In the genomic region with DNA sequence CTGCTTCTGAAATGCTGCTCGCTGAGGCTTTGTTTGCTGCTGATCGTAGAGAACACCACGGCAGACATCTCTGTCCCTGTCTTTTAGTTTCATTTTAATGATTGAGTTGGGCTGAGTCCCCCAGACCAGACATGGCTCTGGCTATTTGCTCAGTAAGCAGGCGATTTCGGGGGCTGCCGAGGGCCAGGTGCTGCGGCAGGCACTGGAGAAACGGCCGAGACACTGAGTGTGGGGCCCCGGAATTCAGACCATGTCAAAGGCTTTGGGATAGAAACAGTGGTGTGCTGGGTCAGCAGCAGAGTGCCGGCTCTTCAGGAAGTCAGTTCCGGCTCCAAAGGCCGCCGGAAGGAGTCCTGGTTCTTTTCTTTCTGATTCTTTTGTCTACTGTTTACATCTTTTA, we compare ENCODE assay signal across 9 cellular contexts. TPM values are rescaled to one million over a fixed set of nuclear protein-coding genes. Genes with fewer than 3 reads are reported as not detected.
DNase-seq lines count a peak whose midpoint lies in the region; ATAC-seq and TF ChIP-seq lines count a peak whose summit lies in the region.
"Had no signal": no experiment of that assay in that cellular context is flagged by ENCODE, and none has a peak within 500 bp of the region (broad histone marks: within the 10 kb centered on the region; RNA-seq: fewer than 3 reads in every experiment).

No MANE protein-coding gene starts in this region.

- no peaks in the 10 kb centered on the region for H3K27me3 Mint-ChIP-seq in CD4-positive, alpha-beta T cell
- no peaks in the 10 kb centered on the region for H3K27me3 Mint-ChIP-seq in naive thymus-derived CD8-positive, alpha-beta T cell

- no peak for DNase-seq in CD4-positive, alpha-beta T cell
- DNase-seq in naive thymus-derived CD8-positive, alpha-beta T cell, result peak in 2 of 10 donors; percentile 23 to 26
- DNase-seq in SKM-1 treated with dmso at 0.1 percent for 144 hours (lab: John Stamatoyannopoulos, UW; ENCODE audit: unreplicated experiment) (no peak), NCI-H526 (lab: John Stamatoyannopoulos, UW) (no peak), HCEC 1CT (no peak)
- DNase-seq: NCI-H1092 had no signal

- intact Hi-C loops in CD4-positive, alpha-beta T cell (cut with DNase I, micrococcal nuclease), result no loop called here

- no peaks in the 10 kb centered on the region for H3K9me3 ChIP-seq in CD4-positive, alpha-beta T cell (ENCODE audit: control insufficient read depth, low read length)

- H3K9ac ChIP-seq in KMS-11, result peak overlapping the region; percentile 25; the same call in 1 of the 2 replicates

- no peak for TF ChIP-seq CTCF in CD4-positive, alpha-beta T cell (IDR thresholded peaks at IDR 0.05)
- TF ChIP-seq CTCF in KMS-11 (conservative IDR thresholded peaks at IDR 0.05; ENCODE audit: low read depth, low read length), result no peak

- H3K4me3 Mint-ChIP-seq in CD4-positive, alpha-beta T cell, result peak overlapping the region; percentile 81
- H3K4me3 Mint-ChIP-seq in naive thymus-derived CD8-positive, alpha-beta T cell, result peak overlapping the region; percentile 83 to 96 (median 89)

- peaks cover 37% of the 10 kb centered on the region for H3K4me1 Mint-ChIP-seq in CD4-positive, alpha-beta T cell (ENCODE audit: low read depth)
- H3K4me1 Mint-ChIP-seq in naive thymus-derived CD8-positive, alpha-beta T cell, result peaks cover 17 to 50% (median 35%) of the 10 kb centered on the region in 4 donors

- H3K4me3 ChIP-seq in KMS-11 (IDR thresholded peaks at IDR 0.05; ENCODE audit: insufficient read depth, low read depth, low read length), result no peak overlapping the region

- H3K36me3 ChIP-seq in KMS-11 (ENCODE audit: insufficient read depth), result no peaks in the 10 kb centered on the region

- H2AFZ ChIP-seq in KMS-11 (ENCODE audit: low read depth), result peak overlapping the region; percentile 18; the same call in 1 of the 2 replicates

- no peaks in the 10 kb centered on the region for H3K9me3 Mint-ChIP-seq in CD4-positive, alpha-beta T cell
- H3K9me3 Mint-ChIP-seq in naive thymus-derived CD8-positive, alpha-beta T cell, result peaks cover 0 to 7% (median 0%) of the 10 kb centered on the region in 9 donors

- no peaks in the 10 kb centered on the region for H3K79me2 ChIP-seq in KMS-11 (ENCODE audit: insufficient read depth, low read depth)

- H3K36me3 Mint-ChIP-seq in CD4-positive, alpha-beta T cell (ENCODE audit: low read depth), result peaks cover 16% of the 10 kb centered on the region
- peaks cover 0 to 7% (median 7%) of the 10 kb centered on the region in 3 donors for H3K36me3 Mint-ChIP-seq in naive thymus-derived CD8-positive, alpha-beta T cell

- H3K27ac Mint-ChIP-seq in CD4-positive, alpha-beta T cell, result peak overlapping the region; percentile 38
- peak overlapping the region; percentile 76 to 95 (median 88) for H3K27ac Mint-ChIP-seq in naive thymus-derived CD8-positive, alpha-beta T cell

- POLR2A ChIA-PET in CD4-positive, alpha-beta T cell (lab: Charles Lee), result no interaction called here
- POLR2A ChIA-PET in naive thymus-derived CD8-positive, alpha-beta T cell (lab: Charles Lee), result no interaction called here

- CTCF ChIA-PET in CD4-positive, alpha-beta T cell (lab: Charles Lee), result no interaction called here

- H3K27ac ChIP-seq in CD4-positive, alpha-beta T cell (ENCODE audit: low read depth, low read length), result no peak overlapping the region
- H3K27ac ChIP-seq in KMS-11, result no peak overlapping the region
- peak overlapping the region; percentile 34 for H3K27ac ChIP-seq in cingulate gyrus (ENCODE audit: low read depth, low read length)

- no peak for ATAC-seq in CD4-positive, alpha-beta T cell (ENCODE audit: poor library complexity)
- peak in 1 of 2 donors; percentile 10 for ATAC-seq in naive thymus-derived CD8-positive, alpha-beta T cell
- ATAC-seq in HG02852 (IDR thresholded peaks at IDR 0.05; ENCODE audit: unreplicated experiment), result no peak

- H3K4me2 ChIP-seq in KMS-11, result 0 out of 2 replicates have a peak overlapping the region, but pooled peaks have one; percentile 18

- no peaks in the 10 kb centered on the region for H4K20me1 ChIP-seq in KMS-11 (ENCODE audit: insufficient read depth)

- H3K27me3 ChIP-seq in CD4-positive, alpha-beta T cell (ENCODE audit: control insufficient read depth, insufficient read depth, low read length), result no peaks in the 10 kb centered on the region
- H3K27me3 ChIP-seq in KMS-11 (ENCODE audit: insufficient read depth, low read depth), result no peaks in the 10 kb centered on the region

- no peaks in the 10 kb centered on the region for H3K4me1 ChIP-seq in KMS-11 (ENCODE audit: low read depth, poor library complexity, severe bottlenecking)

RNA-seq across cellular contexts. Expression of a gene that starts 5.0 kb away (rescaled TPM):
- 1 to 10 TPM; 2.4 to 2.8 TPM for total RNA-seq in CD4-positive, alpha-beta T cell
- 1 to 10 TPM; 6.9 to 7.9 TPM for total RNA-seq in naive thymus-derived CD8-positive, alpha-beta T cell
- 1 to 10 TPM; 2.4 to 4.7 (median 4.4) TPM for polyA plus RNA-seq in naive thymus-derived CD8-positive, alpha-beta T cell

RNA-seq across cellular contexts. Expression of a gene that starts 29.3 kb away (rescaled TPM):
- 1 to 10 TPM; 4.9 to 5.2 TPM for total RNA-seq in CD4-positive, alpha-beta T cell
- 10 to 100 TPM; 10.2 to 11.2 TPM for total RNA-seq in naive thymus-derived CD8-positive, alpha-beta T cell
- polyA plus RNA-seq in naive thymus-derived CD8-positive, alpha-beta T cell, result 1 to 10 TPM; 5.5 to 6.6 (median 5.8) TPM

RNA-seq across cellular contexts. Expression of a gene that starts 60.0 kb away (rescaled TPM):
- 10 to 100 TPM; 19.2 to 19.6 TPM for total RNA-seq in CD4-positive, alpha-beta T cell
- 10 to 100 TPM in 1 of 2 experiments, 1 to 10 TPM in 1; 9.1 to 10.2 TPM for total RNA-seq in naive thymus-derived CD8-positive, alpha-beta T cell
- 1 to 10 TPM; 1.2 to 2.9 (median 1.9) TPM for polyA plus RNA-seq in naive thymus-derived CD8-positive, alpha-beta T cell
